Comparison of ENCODE assay signal across 12 cellular contexts in the genomic region with DNA sequence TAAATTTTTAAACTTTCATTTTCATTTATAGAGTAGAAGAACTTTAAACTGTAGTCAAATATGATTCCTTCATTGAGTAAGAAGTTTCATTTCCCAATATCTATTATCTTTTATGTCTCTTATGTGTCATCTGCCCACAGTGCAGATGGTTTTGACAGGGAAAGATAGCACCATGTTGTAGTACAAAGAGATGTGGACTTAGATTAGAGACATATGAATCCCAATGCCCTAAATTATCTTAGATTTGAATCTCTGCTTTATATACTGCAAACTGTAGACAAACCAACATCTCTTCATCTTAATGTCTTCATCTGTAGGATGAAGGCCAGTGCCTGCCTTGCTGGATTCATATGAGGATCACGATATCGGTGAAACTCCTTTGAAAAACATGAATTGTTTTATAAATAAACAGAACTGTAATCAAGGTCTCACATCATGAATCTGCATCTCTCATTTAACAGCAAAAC.
A peak's percentile ranks its signal among the peaks of the same experiment; 100 is the strongest.
DNase-seq lines count a peak whose midpoint lies in the region; ATAC-seq and TF ChIP-seq lines count a peak whose summit lies in the region.
"Had no signal": no experiment of that assay in that cellular context is flagged by ENCODE, and none has a peak within 500 bp of the region (broad histone marks: within the 10 kb centered on the region; RNA-seq: fewer than 3 reads in every experiment).

No MANE protein-coding gene starts in this region.

- ATAC-seq in GM18499 (IDR thresholded peaks at IDR 0.05; ENCODE audit: insufficient read depth, unreplicated experiment) (peak; percentile 98), GM19467 (IDR thresholded peaks at IDR 0.05; ENCODE audit: unreplicated experiment) (peak; percentile 84), HG03103 (IDR thresholded peaks at IDR 0.05; ENCODE audit: low read depth, unreplicated experiment) (peak; percentile 87), SK-N-SH treated with all-trans-retinoic acid at 6 μM for 48 hours (no peak)
- ATAC-seq: left ventricle myocardium superior had no signal

- H3K9me3 ChIP-seq in smooth muscle cell (replicated peaks; ENCODE audit: low read depth): no peaks in the 10 kb centered on the region
- H3K9me3 ChIP-seq in uterus: no peaks in the 10 kb centered on the region

- H3K27ac ChIP-seq in smooth muscle cell (ENCODE audit: low read depth) (no peak overlapping the region), uterus (no peak overlapping the region)

- H3K79me2 ChIP-seq in smooth muscle cell (ENCODE audit: low read depth): no peaks in the 10 kb centered on the region

- no peak overlapping the region for H3K4me3 ChIP-seq in smooth muscle cell
- H3K4me3 ChIP-seq in uterus: no peak overlapping the region

- DNase-seq in NCI-H128 (lab: John Stamatoyannopoulos, UW; ENCODE audit: unreplicated experiment) (no peak), smooth muscle cell (lab: John Stamatoyannopoulos, UW; ENCODE audit: unreplicated experiment) (no peak), uterus (no peak), HT-29 (ENCODE audit: low spot score) (no peak)
- DNase-seq: DMS53, left ventricle myocardium superior, NCI-H2171, substantia nigra had no signal

- H2AFZ ChIP-seq in smooth muscle cell (ENCODE audit: low read depth): no peak overlapping the region

- no peak overlapping the region for H3K4me2 ChIP-seq in smooth muscle cell

- no peaks in the 10 kb centered on the region for H3F3A ChIP-seq in smooth muscle cell (ENCODE audit: low read depth)

- intact Hi-C loops in uterus (cut with DNase I; ENCODE audit: low total_unique reads): no loop called here

- H3K27me3 ChIP-seq in smooth muscle cell (ENCODE audit: low read depth) (no peaks in the 10 kb centered on the region), uterus (no peaks in the 10 kb centered on the region)

- H3K36me3 ChIP-seq in smooth muscle cell (ENCODE audit: low read depth): no peaks in the 10 kb centered on the region
- no peaks in the 10 kb centered on the region for H3K36me3 ChIP-seq in uterus

- TF ChIP-seq POLR2A in uterus (IDR thresholded peaks at IDR 0.05): no peak

- H4K20me1 ChIP-seq in smooth muscle cell (ENCODE audit: low read depth): no peaks in the 10 kb centered on the region

- H3K4me1 ChIP-seq in smooth muscle cell (ENCODE audit: low read depth) (no peaks in the 10 kb centered on the region), uterus (no peaks in the 10 kb centered on the region)

- TF ChIP-seq CTCF in smooth muscle cell (IDR thresholded peaks at IDR 0.05; ENCODE audit: borderline replicate concordance, insufficient read depth, poor library complexity, severe bottlenecking): no peak
- TF ChIP-seq CTCF in uterus (IDR thresholded peaks at IDR 0.05): no peak

- 84% methylated on average over 2 of the region's 2 CpGs for WGBS in smooth muscle cell (ENCODE audit: low lambda C conversion rate)

- H3K9ac ChIP-seq in smooth muscle cell (ENCODE audit: low read depth): no peak overlapping the region

TF ChIP-seq in SK-N-SH treated with all-trans-retinoic acid at 6 μM for 48 hours, 23 proteins besides CTCF, POLR2A, EP300 and RAD21:
- TF ChIP-seq ZFP3 (CRISPR knock-in tag; IDR thresholded peaks at IDR 0.05) (no peak), TOX (CRISPR knock-in tag; IDR thresholded peaks at IDR 0.05; ENCODE audit: borderline replicate concordance) (no peak), ZFP30 (CRISPR knock-in tag; IDR thresholded peaks at IDR 0.05) (no peak), TCF4 (CRISPR knock-in tag; IDR thresholded peaks at IDR 0.05; ENCODE audit: borderline replicate concordance) (0 out of 2 replicates have a peak, but pooled peaks have one; percentile 17), ZNF565 (CRISPR knock-in tag; conservative IDR thresholded peaks at IDR 0.05; ENCODE audit: low read depth) (no peak)
- TF ChIP-seq, protein P1, sequence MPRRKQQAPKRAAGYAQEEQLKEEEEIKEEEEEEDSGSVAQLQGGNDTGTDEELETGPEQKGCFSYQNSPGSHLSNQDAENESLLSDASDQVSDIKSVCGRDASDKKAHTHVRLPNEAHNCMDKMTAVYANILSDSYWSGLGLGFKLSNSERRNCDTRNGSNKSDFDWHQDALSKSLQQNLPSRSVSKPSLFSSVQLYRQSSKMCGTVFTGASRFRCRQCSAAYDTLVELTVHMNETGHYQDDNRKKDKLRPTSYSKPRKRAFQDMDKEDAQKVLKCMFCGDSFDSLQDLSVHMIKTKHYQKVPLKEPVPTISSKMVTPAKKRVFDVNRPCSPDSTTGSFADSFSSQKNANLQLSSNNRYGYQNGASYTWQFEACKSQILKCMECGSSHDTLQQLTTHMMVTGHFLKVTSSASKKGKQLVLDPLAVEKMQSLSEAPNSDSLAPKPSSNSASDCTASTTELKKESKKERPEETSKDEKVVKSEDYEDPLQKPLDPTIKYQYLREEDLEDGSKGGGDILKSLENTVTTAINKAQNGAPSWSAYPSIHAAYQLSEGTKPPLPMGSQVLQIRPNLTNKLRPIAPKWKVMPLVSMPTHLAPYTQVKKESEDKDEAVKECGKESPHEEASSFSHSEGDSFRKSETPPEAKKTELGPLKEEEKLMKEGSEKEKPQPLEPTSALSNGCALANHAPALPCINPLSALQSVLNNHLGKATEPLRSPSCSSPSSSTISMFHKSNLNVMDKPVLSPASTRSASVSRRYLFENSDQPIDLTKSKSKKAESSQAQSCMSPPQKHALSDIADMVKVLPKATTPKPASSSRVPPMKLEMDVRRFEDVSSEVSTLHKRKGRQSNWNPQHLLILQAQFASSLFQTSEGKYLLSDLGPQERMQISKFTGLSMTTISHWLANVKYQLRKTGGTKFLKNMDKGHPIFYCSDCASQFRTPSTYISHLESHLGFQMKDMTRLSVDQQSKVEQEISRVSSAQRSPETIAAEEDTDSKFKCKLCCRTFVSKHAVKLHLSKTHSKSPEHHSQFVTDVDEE (CRISPR knock-in tag; IDR thresholded peaks at IDR 0.05): no peak
